27 cellular contexts compared by ENCODE assay signal in the genomic region with DNA sequence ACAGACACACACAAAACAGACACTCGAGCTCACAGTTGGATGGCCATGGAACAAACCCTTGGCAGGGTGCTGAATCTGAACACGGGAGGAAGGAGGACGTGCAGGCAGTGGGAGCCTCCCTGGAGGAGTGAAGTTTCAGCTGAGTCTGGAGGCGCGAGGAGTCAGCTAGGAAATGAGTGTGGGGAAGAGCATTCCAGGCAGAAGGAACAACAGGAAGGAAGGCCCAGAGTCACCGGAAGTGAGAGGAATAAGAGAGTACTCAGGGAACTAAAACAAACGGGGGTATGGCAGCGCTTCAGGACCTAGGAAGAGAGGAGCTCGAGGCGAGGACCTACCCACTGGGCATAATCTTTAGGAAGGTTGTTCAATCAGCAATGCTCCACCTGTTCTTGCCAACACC.
DNase-seq lines count a peak whose midpoint lies in the region; ATAC-seq and TF ChIP-seq lines count a peak whose summit lies in the region.
"Had no signal": no experiment of that assay in that cellular context is flagged by ENCODE, and none has a peak within 500 bp of the region (broad histone marks: within the 10 kb centered on the region; RNA-seq: fewer than 3 reads in every experiment).

No MANE protein-coding gene starts in this region.

- no peaks in the 10 kb centered on the region for H4K20me1 ChIP-seq in neural progenitor cell (ENCODE audit: low read depth)

- H3K9me3 Mint-ChIP-seq in activated CD4-positive, alpha-beta memory T cell treated with anti-CD3 and anti-CD28 coated beads, Interleukin-2, amount 10 ng/mL, durations not matched to agents 7 days and 5 days: peaks cover 12% of the 10 kb centered on the region
- H3K9me3 Mint-ChIP-seq in activated CD4-positive, alpha-beta memory T cell treated with anti-CD3 and anti-CD28 coated beads for 36 hours: peaks cover 6% of the 10 kb centered on the region
- no peaks in the 10 kb centered on the region for H3K9me3 Mint-ChIP-seq in CD8-positive, alpha-beta T cell
- peaks cover 25% of the 10 kb centered on the region for H3K9me3 Mint-ChIP-seq in activated CD8-positive, alpha-beta T cell treated with anti-CD3 and anti-CD28 coated beads for 36 hours
- H3K9me3 Mint-ChIP-seq in naive thymus-derived CD4-positive, alpha-beta T cell: peaks cover 0 to 9% (median 0%) of the 10 kb centered on the region in 11 donors
- H3K9me3 Mint-ChIP-seq in neural progenitor cell: no peaks in the 10 kb centered on the region

- no peaks in the 10 kb centered on the region for H3K79me2 ChIP-seq in neural progenitor cell (ENCODE audit: low read depth)

- no peak overlapping the region for H3K9ac ChIP-seq in neural progenitor cell
- H3K9ac ChIP-seq: SK-N-SH had no signal

- no peak overlapping the region for H3K4me3 Mint-ChIP-seq in activated CD4-positive, alpha-beta memory T cell treated with anti-CD3 and anti-CD28 coated beads, Interleukin-2, amount 10 ng/mL, durations not matched to agents 7 days and 5 days
- H3K4me3 Mint-ChIP-seq in activated CD4-positive, alpha-beta memory T cell treated with anti-CD3 and anti-CD28 coated beads for 36 hours: no peak overlapping the region
- H3K4me3 Mint-ChIP-seq in CD8-positive, alpha-beta T cell: peak overlapping the region; percentile 65
- no peak overlapping the region for H3K4me3 Mint-ChIP-seq in activated CD8-positive, alpha-beta T cell treated with anti-CD3 and anti-CD28 coated beads for 36 hours
- peak overlapping the region in 5 of 10 donors; percentile 10 to 56 (median 47) for H3K4me3 Mint-ChIP-seq in naive thymus-derived CD4-positive, alpha-beta T cell
- H3K4me3 Mint-ChIP-seq in neural progenitor cell: no peak overlapping the region
- H3K4me3 Mint-ChIP-seq: nephron had no signal

- no peaks in the 10 kb centered on the region for H3K36me3 ChIP-seq in CD8-positive, alpha-beta T cell (ENCODE audit: insufficient read depth, low read length)
- H3K36me3 ChIP-seq in naive thymus-derived CD4-positive, alpha-beta T cell (ENCODE audit: control insufficient read depth in 2 of 3, insufficient read depth in 3 of 3, low read length in 3 of 3): no peaks in the 10 kb centered on the region
- no peaks in the 10 kb centered on the region for H3K36me3 ChIP-seq in neural progenitor cell
- H3K36me3 ChIP-seq: BE2C, ovary, tibial nerve, WERI-Rb-1 had no signal

- peaks cover 28% of the 10 kb centered on the region for H3K27me3 Mint-ChIP-seq in activated CD4-positive, alpha-beta memory T cell treated with anti-CD3 and anti-CD28 coated beads, Interleukin-2, amount 10 ng/mL, durations not matched to agents 7 days and 5 days
- H3K27me3 Mint-ChIP-seq in activated CD4-positive, alpha-beta memory T cell treated with anti-CD3 and anti-CD28 coated beads for 36 hours: no peaks in the 10 kb centered on the region
- no peaks in the 10 kb centered on the region for H3K27me3 Mint-ChIP-seq in CD8-positive, alpha-beta T cell (ENCODE audit: low read depth)
- H3K27me3 Mint-ChIP-seq in activated CD8-positive, alpha-beta T cell treated with anti-CD3 and anti-CD28 coated beads for 36 hours: no peaks in the 10 kb centered on the region
- H3K27me3 Mint-ChIP-seq in naive thymus-derived CD4-positive, alpha-beta T cell: peaks cover 0 to 2% (median 0%) of the 10 kb centered on the region in 5 donors
- peaks cover 14% of the 10 kb centered on the region for H3K27me3 Mint-ChIP-seq in neural progenitor cell (ENCODE audit: insufficient read depth, low read depth)

- H3F3A ChIP-seq in neural progenitor cell (ENCODE audit: low read depth): no peaks in the 10 kb centered on the region

- CTCF ChIA-PET in activated CD4-positive, alpha-beta memory T cell treated with anti-CD3 and anti-CD28 coated beads, Interleukin-2, amount 10 ng/mL, durations not matched to agents 7 days and 5 days (lab: Charles Lee): interaction anchor here (1.5 to 2.5 kb wide), 3 partner anchors 11 to 247 kb away, joined by 6 to 10 read pairs (median 7); no protein-coding TSS in a partner anchor
- CTCF ChIA-PET in activated CD4-positive, alpha-beta memory T cell treated with anti-CD3 and anti-CD28 coated beads for 36 hours (lab: Charles Lee): interaction anchor here (1.2 to 4.3 kb wide), 2 partner anchors 58 to 265 kb away, joined by 3 to 22 read pairs; no protein-coding TSS in a partner anchor
- CTCF ChIA-PET in CD8-positive, alpha-beta T cell (lab: Charles Lee): interaction anchor here (1.2 to 8.4 kb wide), 2 partner anchors 58 to 131 kb away, joined by 3 to 53 read pairs; no protein-coding TSS in a partner anchor
- CTCF ChIA-PET in activated CD8-positive, alpha-beta T cell treated with anti-CD3 and anti-CD28 coated beads for 36 hours (lab: Charles Lee): interaction anchor here (2.4 to 4.4 kb wide), 2 partner anchors 57 to 246 kb away, joined by 11 to 23 read pairs; no protein-coding TSS in a partner anchor
- CTCF ChIA-PET in naive thymus-derived CD4-positive, alpha-beta T cell (lab: Charles Lee): interaction anchor here (1.1 kb wide), 1 partner anchor 247 kb away, joined by 3 read pairs; no protein-coding TSS in a partner anchor

- H3K4me1 Mint-ChIP-seq in activated CD4-positive, alpha-beta memory T cell treated with anti-CD3 and anti-CD28 coated beads, Interleukin-2, amount 10 ng/mL, durations not matched to agents 7 days and 5 days: peaks cover 61% of the 10 kb centered on the region
- H3K4me1 Mint-ChIP-seq in activated CD4-positive, alpha-beta memory T cell treated with anti-CD3 and anti-CD28 coated beads for 36 hours (ENCODE audit: low read depth): peaks cover 39% of the 10 kb centered on the region
- H3K4me1 Mint-ChIP-seq in CD8-positive, alpha-beta T cell (ENCODE audit: low read depth): peaks cover 66% of the 10 kb centered on the region
- peaks cover 70% of the 10 kb centered on the region for H3K4me1 Mint-ChIP-seq in activated CD8-positive, alpha-beta T cell treated with anti-CD3 and anti-CD28 coated beads for 36 hours (ENCODE audit: low read depth)
- H3K4me1 Mint-ChIP-seq in naive thymus-derived CD4-positive, alpha-beta T cell: peaks cover 25 to 66% (median 41%) of the 10 kb centered on the region in 7 donors
- H3K4me1 Mint-ChIP-seq in neural progenitor cell: peaks cover 9% of the 10 kb centered on the region

- H3K4me2 ChIP-seq in neural progenitor cell: no peak overlapping the region
- H3K4me2 ChIP-seq: SK-N-SH, smooth muscle cell had no signal

- no peak overlapping the region for H3K27ac ChIP-seq in CD8-positive, alpha-beta T cell (ENCODE audit: low read depth, low read length)
- H3K27ac ChIP-seq in naive thymus-derived CD4-positive, alpha-beta T cell (ENCODE audit: low read depth, low read length): no peak overlapping the region
- H3K27ac ChIP-seq in neural progenitor cell: no peak overlapping the region
- H3K27ac ChIP-seq: ovary, tibial nerve, WERI-Rb-1 had no signal

- H3K36me3 Mint-ChIP-seq in activated CD4-positive, alpha-beta memory T cell treated with anti-CD3 and anti-CD28 coated beads, Interleukin-2, amount 10 ng/mL, durations not matched to agents 7 days and 5 days (ENCODE audit: low read depth): peaks cover 17% of the 10 kb centered on the region
- H3K36me3 Mint-ChIP-seq in activated CD4-positive, alpha-beta memory T cell treated with anti-CD3 and anti-CD28 coated beads for 36 hours: no peaks in the 10 kb centered on the region
- no peaks in the 10 kb centered on the region for H3K36me3 Mint-ChIP-seq in CD8-positive, alpha-beta T cell
- peaks cover 13% of the 10 kb centered on the region for H3K36me3 Mint-ChIP-seq in activated CD8-positive, alpha-beta T cell treated with anti-CD3 and anti-CD28 coated beads for 36 hours (ENCODE audit: low read depth)
- H3K36me3 Mint-ChIP-seq in naive thymus-derived CD4-positive, alpha-beta T cell: peaks cover 0 to 18% (median 0%) of the 10 kb centered on the region in 5 donors
- H3K36me3 Mint-ChIP-seq in neural progenitor cell: no peaks in the 10 kb centered on the region

- no peak overlapping the region for H3K4me3 ChIP-seq in CD8-positive, alpha-beta T cell (ENCODE audit: low read depth, low read length)
- H3K4me3 ChIP-seq in naive thymus-derived CD4-positive, alpha-beta T cell (ENCODE audit: low read length): no peak overlapping the region
- H3K4me3 ChIP-seq in neural progenitor cell: no peak overlapping the region
- H3K4me3 ChIP-seq: ovary, smooth muscle cell, tibial nerve had no signal

- H3K27me3 ChIP-seq in CD8-positive, alpha-beta T cell (ENCODE audit: insufficient read depth, low read length): no peaks in the 10 kb centered on the region
- H3K27me3 ChIP-seq in naive thymus-derived CD4-positive, alpha-beta T cell (ENCODE audit: control insufficient read depth in 2 of 2, insufficient read depth in 2 of 2, low read length in 2 of 2): no peaks in the 10 kb centered on the region
- no peaks in the 10 kb centered on the region for H3K27me3 ChIP-seq in neural progenitor cell
- H3K27me3 ChIP-seq: BE2C, ovary had no signal

- POLR2A ChIA-PET in activated CD4-positive, alpha-beta memory T cell treated with anti-CD3 and anti-CD28 coated beads, Interleukin-2, amount 10 ng/mL, durations not matched to agents 7 days and 5 days (lab: Charles Lee): no interaction called here
- POLR2A ChIA-PET in activated CD4-positive, alpha-beta memory T cell treated with anti-CD3 and anti-CD28 coated beads for 36 hours (lab: Charles Lee): interaction anchor here (0.7 to 1.3 kb wide), 2 partner anchors 10 to 244 kb away, joined by 3 to 4 read pairs; no protein-coding TSS in a partner anchor
- POLR2A ChIA-PET in CD8-positive, alpha-beta T cell (lab: Charles Lee): no interaction called here
- POLR2A ChIA-PET in activated CD8-positive, alpha-beta T cell treated with anti-CD3 and anti-CD28 coated beads for 36 hours (lab: Charles Lee): interaction anchor here (1.0 to 2.7 kb wide), 3 partner anchors 9 to 132 kb away, joined by 3 to 9 read pairs (median 3); no protein-coding TSS in a partner anchor
- POLR2A ChIA-PET in naive thymus-derived CD4-positive, alpha-beta T cell (lab: Charles Lee): no interaction called here

- H3K9me3 ChIP-seq in CD8-positive, alpha-beta T cell (ENCODE audit: low read length): no peaks in the 10 kb centered on the region
- no peaks in the 10 kb centered on the region for H3K9me3 ChIP-seq in naive thymus-derived CD4-positive, alpha-beta T cell (ENCODE audit: control insufficient read depth in 2 of 3, low read length in 3 of 3)
- H3K9me3 ChIP-seq in neural progenitor cell (ENCODE audit: low read depth): no peaks in the 10 kb centered on the region
- H3K9me3 ChIP-seq: BE2C, ovary, SK-N-SH had no signal

- H2AFZ ChIP-seq in neural progenitor cell (replicated peaks): no peak overlapping the region

- peaks cover 59% of the 10 kb centered on the region for H3K4me1 ChIP-seq in CD8-positive, alpha-beta T cell (ENCODE audit: insufficient read depth, low read length)
- peaks cover 28 to 64% of the 10 kb centered on the region in 2 donors for H3K4me1 ChIP-seq in naive thymus-derived CD4-positive, alpha-beta T cell (ENCODE audit: control insufficient read depth in 2 of 2, insufficient read depth in 2 of 2, low read length in 2 of 2)
- no peaks in the 10 kb centered on the region for H3K4me1 ChIP-seq in neural progenitor cell
- H3K4me1 ChIP-seq: BE2C, tibial nerve had no signal

- no peak for ATAC-seq in CD8-positive, alpha-beta T cell
- ATAC-seq in activated CD8-positive, alpha-beta T cell treated with anti-CD3 and anti-CD28 coated beads for 36 hours: no peak
- no peak for ATAC-seq in naive thymus-derived CD4-positive, alpha-beta T cell
- no peak for ATAC-seq in HG02642 (IDR thresholded peaks at IDR 0.05; ENCODE audit: poor library complexity, unreplicated experiment)

- DNase-seq in activated CD4-positive, alpha-beta memory T cell treated with anti-CD3 and anti-CD28 coated beads, Interleukin-2, amount 10 ng/mL, durations not matched to agents 7 days and 5 days: no peak
- DNase-seq in activated CD4-positive, alpha-beta memory T cell treated with anti-CD3 and anti-CD28 coated beads for 36 hours: no peak
- DNase-seq in CD8-positive, alpha-beta T cell: no peak
- no peak for DNase-seq in activated CD8-positive, alpha-beta T cell treated with anti-CD3 and anti-CD28 coated beads for 36 hours
- no peak for DNase-seq in naive thymus-derived CD4-positive, alpha-beta T cell
- DNase-seq in kidney tubule cell (ENCODE audit: low spot score) (no peak), neural progenitor cell (ENCODE audit: low spot score) (no peak)
- DNase-seq: activated CD4-positive, alpha-beta T cell treated with anti-CD3 and anti-CD28 coated beads, Interleukin-2, amount 50 U/mL, for 4 hours; activated gamma-delta T cell; amygdala; BE2C; DND-41; erythroblast; kidney; midbrain; NCI-H1436 treated with DMSO at 0.1 percent for 48 hours; NCI-H446; OCI-M1; ovary; SK-N-SH; stimulated activated CD4-positive, alpha-beta T cell treated with anti-CD3 and anti-CD28 coated beads, Interleukin-1b, Interleukin-23, amount 100 ng/mL, for 48 hours; T-helper 9 cell; WERI-Rb-1 had no signal

- peak overlapping the region; percentile 5 for H3K27ac Mint-ChIP-seq in activated CD4-positive, alpha-beta memory T cell treated with anti-CD3 and anti-CD28 coated beads, Interleukin-2, amount 10 ng/mL, durations not matched to agents 7 days and 5 days
- H3K27ac Mint-ChIP-seq in activated CD4-positive, alpha-beta memory T cell treated with anti-CD3 and anti-CD28 coated beads for 36 hours: no peak overlapping the region
- H3K27ac Mint-ChIP-seq in CD8-positive, alpha-beta T cell: peak overlapping the region; percentile 92
- H3K27ac Mint-ChIP-seq in activated CD8-positive, alpha-beta T cell treated with anti-CD3 and anti-CD28 coated beads for 36 hours: peak overlapping the region; percentile 22
- peak overlapping the region in 7 of 9 donors; percentile 1 to 91 (median 25) for H3K27ac Mint-ChIP-seq in naive thymus-derived CD4-positive, alpha-beta T cell
- no peak overlapping the region for H3K27ac Mint-ChIP-seq in neural progenitor cell
- H3K27ac Mint-ChIP-seq: nephron had no signal

- intact Hi-C loops in activated CD4-positive, alpha-beta memory T cell treated with anti-CD3 and anti-CD28 coated beads for 36 hours (cut with micrococcal nuclease): no loop called here
- intact Hi-C loops in CD8-positive, alpha-beta T cell (cut with DNase I, micrococcal nuclease): no loop called here
- intact Hi-C loops in activated CD8-positive, alpha-beta T cell treated with anti-CD3 and anti-CD28 coated beads for 36 hours (cut with micrococcal nuclease): loop anchor here (5.0 kb wide), 1 partner anchor 63 kb away; no protein-coding TSS in a partner anchor
- intact Hi-C loops in naive thymus-derived CD4-positive, alpha-beta T cell (cut with micrococcal nuclease): loop anchor here in 1 of 2 donors (5.0 kb wide), 1 partner anchor 73 kb away; no protein-coding TSS in a partner anchor

- TF ChIP-seq CTCF in CD8-positive, alpha-beta T cell (IDR thresholded peaks at IDR 0.05): no peak
- TF ChIP-seq CTCF in activated CD8-positive, alpha-beta T cell treated with anti-CD3 and anti-CD28 coated beads for 36 hours (IDR thresholded peaks at IDR 0.05): no peak
- TF ChIP-seq CTCF in neural progenitor cell (IDR thresholded peaks at IDR 0.05): no peak

Comparison
In these comparisons a context has a peak if more than half of its experiments do, and no peak if none do; other contexts are left out.
1. H3K27ac Mint-ChIP-seq: peak in activated CD4-positive, alpha-beta memory T cell treated with anti-CD3 and anti-CD28 coated beads, Interleukin-2, amount 10 ng/mL, durations not matched to agents 7 days and 5 days (single experiment), CD8-positive, alpha-beta T cell (single experiment), activated CD8-positive, alpha-beta T cell treated with anti-CD3 and anti-CD28 coated beads for 36 hours (single experiment) and naive thymus-derived CD4-positive, alpha-beta T cell (7 of 9); none in activated CD4-positive, alpha-beta memory T cell treated with anti-CD3 and anti-CD28 coated beads for 36 hours (single experiment) and neural progenitor cell (single experiment).
2. POLR2A ChIA-PET loops: an anchor here in activated CD4-positive, alpha-beta memory T cell treated with anti-CD3 and anti-CD28 coated beads for 36 hours (0.7 to 1.3 kb wide) and activated CD8-positive, alpha-beta T cell treated with anti-CD3 and anti-CD28 coated beads for 36 hours (1.0 to 2.7 kb wide); none called in activated CD4-positive, alpha-beta memory T cell treated with anti-CD3 and anti-CD28 coated beads, Interleukin-2, amount 10 ng/mL, durations not matched to agents 7 days and 5 days, CD8-positive, alpha-beta T cell and naive thymus-derived CD4-positive, alpha-beta T cell.